In genomic region chr4:119314356-119314755, GRCh38 we compare ENCODE assay signal across 1 cellular context.
TF ChIP-seq lines count a peak whose summit lies in the region.

No MANE protein-coding gene starts in this region.

TF ChIP-seq in H1, 55 proteins besides CTCF, POLR2A, EP300 and RAD21 (continued from another document):
- TF ChIP-seq USF2 (IDR thresholded peaks at IDR 0.05; ENCODE audit: low read length) = no peak
- TF ChIP-seq EGR1 (IDR thresholded peaks at IDR 0.05; ENCODE audit: borderline replicate concordance, low read depth, low read length) = no peak
- TF ChIP-seq ZNF274 (IDR thresholded peaks at IDR 0.05; ENCODE audit: borderline replicate concordance, extremely low read depth, low read length) = no peak
- TF ChIP-seq SP2 (IDR thresholded peaks at IDR 0.05; ENCODE audit: low read length) = no peak
